ENCODE assay signal across 24 cellular contexts in genomic region chr18:6146309-6146661, GRCh38.
A peak's percentile ranks its signal among the peaks of the same experiment; 100 is the strongest.
DNase-seq lines count a peak whose midpoint lies in the region; ATAC-seq and TF ChIP-seq lines count a peak whose summit lies in the region.
"Had no signal": no experiment of that assay in that cellular context is flagged by ENCODE, and none has a peak within 500 bp of the region (broad histone marks: within the 10 kb centered on the region; RNA-seq: fewer than 3 reads in every experiment).

No MANE protein-coding gene starts in this region.

- TF ChIP-seq RAD21 in IMR-90 (IDR thresholded peaks at IDR 0.05; ENCODE audit: low read length) = no peak

- no peak overlapping the region for H2AK5ac ChIP-seq in IMR-90 (ENCODE audit: low read depth, low read length)

- H3K56ac ChIP-seq in IMR-90 (ENCODE audit: extremely low read depth, insufficient read depth, low read length) = no peak overlapping the region

- POLR2A ChIA-PET in IMR-90 (lab: Charles Lee; ENCODE audit: unreplicated experiment) = no interaction called here

- H4K5ac ChIP-seq in IMR-90 (ENCODE audit: low read depth, low read length) = no peak overlapping the region

- H3K27me3 Mint-ChIP-seq in GM23338 (ENCODE audit: insufficient read depth, low read depth, poor library complexity) = no peaks in the 10 kb centered on the region
- H3K27me3 Mint-ChIP-seq: CD4-positive, alpha-beta T cell; CD8-positive, alpha-beta memory T cell had no signal

- no peaks in the 10 kb centered on the region for H3K79me1 ChIP-seq in IMR-90 (ENCODE audit: low read depth in 1 of 2, low read length in 2 of 2)

- 84% methylated on average over 6 of the region's 16 CpGs; no CpG with 5 or more reads in 1 of the 2 experiments for WGBS in IMR-90 (ENCODE audit: extremely low coverage in 2 of 2, insufficient read length in 1 of 2), 2 experiments
- WGBS in aorta, 2 donors = 71 to 81% methylated on average over 16 of the region's 16 CpGs
- 95% methylated on average over 16 of the region's 16 CpGs for WGBS in hepatocyte (ENCODE audit: low lambda C conversion rate, missing lambda C conversion rate)

- no peak for TF ChIP-seq POLR2A in IMR-90 (IDR thresholded peaks at IDR 0.05; ENCODE audit: low read depth, low read length)

- no peak overlapping the region for H3K27ac ChIP-seq in GM23338 (ENCODE audit: low read depth)
- no peak overlapping the region for H3K27ac ChIP-seq in IMR-90 (ENCODE audit: insufficient read depth, low read length)
- H3K27ac ChIP-seq in foreskin keratinocyte = no peak overlapping the region
- H3K27ac ChIP-seq in aorta (ENCODE audit: low read depth in 1 of 2, low read length in 2 of 2) = no peak overlapping the region
- no peak overlapping the region for H3K27ac ChIP-seq in hepatocyte
- H3K27ac ChIP-seq: A549; BLaER1 treated with 17β-estradiol and CSF1 and Interleukin-3, amounts not matched to agents 10 nM and 100 nM; GM23248 had no signal

- H3K4me2 ChIP-seq in GM23338 = 0 out of 2 replicates have a peak overlapping the region, but pooled peaks have one; percentile 30
- no peak overlapping the region for H3K4me2 ChIP-seq in IMR-90 (ENCODE audit: low read depth, low read length)
- H3K4me2 ChIP-seq in hepatocyte = no peak overlapping the region
- H3K4me2 ChIP-seq: A549; BLaER1 treated with 17β-estradiol and CSF1 and Interleukin-3, amounts not matched to agents 10 nM and 100 nM had no signal

- ATAC-seq in Right ventricle myocardium superior (ENCODE audit: poor library complexity) = peak; percentile 22
- no peak for ATAC-seq in left ventricle myocardium superior
- peak; percentile 79 for ATAC-seq in GM23338
- ATAC-seq in IMR-90 (ENCODE audit: low read depth) = no peak
- peak; percentile 24 for ATAC-seq in foreskin keratinocyte
- no peak for ATAC-seq in aorta (ENCODE audit: low FRiP score)
- no peak for ATAC-seq in HG03469 (IDR thresholded peaks at IDR 0.05; ENCODE audit: unreplicated experiment)
- ATAC-seq: A549, GM12878 had no signal

- peaks cover 7% of the 10 kb centered on the region; the same call in 2 of the 3 replicates for H3K4me1 Mint-ChIP-seq in GM23338
- H3K4me1 Mint-ChIP-seq: CD14-positive monocyte; CD8-positive, alpha-beta memory T cell had no signal

- H3K27me3 ChIP-seq in GM23338 (ENCODE audit: insufficient read depth) (no peaks in the 10 kb centered on the region), IMR-90 (ENCODE audit: control insufficient read depth, insufficient read depth, low read length) (no peaks in the 10 kb centered on the region), foreskin keratinocyte (no peaks in the 10 kb centered on the region), aorta (ENCODE audit: control insufficient read depth in 1 of 2, insufficient read depth in 2 of 2, low read length in 1 of 2) (no peaks in the 10 kb centered on the region), hepatocyte (no peaks in the 10 kb centered on the region)
- H3K27me3 ChIP-seq: BE2C; BLaER1 treated with 17β-estradiol and CSF1 and Interleukin-3, amounts not matched to agents 10 nM and 100 nM had no signal

- no peak overlapping the region for H2BK5ac ChIP-seq in IMR-90 (ENCODE audit: low read depth, low read length, poor library complexity, severe bottlenecking)

- H3K36me3 ChIP-seq in GM23338 (ENCODE audit: insufficient read depth) (no peaks in the 10 kb centered on the region), IMR-90 (ENCODE audit: control insufficient read depth, insufficient read depth, low read length) (no peaks in the 10 kb centered on the region), aorta (ENCODE audit: control insufficient read depth in 1 of 2, insufficient read depth in 2 of 2, low read length in 1 of 2) (no peaks in the 10 kb centered on the region), hepatocyte (replicated peaks; ENCODE audit: insufficient read depth, low read depth) (no peaks in the 10 kb centered on the region)
- H3K36me3 ChIP-seq: BE2C; BLaER1 treated with 17β-estradiol and CSF1 and Interleukin-3, amounts not matched to agents 10 nM and 100 nM had no signal

- H3K79me2 ChIP-seq in GM23338 (replicated peaks; ENCODE audit: insufficient read depth) (no peaks in the 10 kb centered on the region), hepatocyte (no peaks in the 10 kb centered on the region)

- no peak overlapping the region for H2BK20ac ChIP-seq in IMR-90 (ENCODE audit: low read depth, low read length)

- H2AFZ ChIP-seq in GM23338 = peak overlapping the region; percentile 78; the same call in 1 of the 2 replicates
- H2AFZ ChIP-seq in IMR-90 (replicated peaks; ENCODE audit: low read length, poor library complexity) = peak overlapping the region; percentile 14
- H2AFZ ChIP-seq in hepatocyte = no peak overlapping the region
- H2AFZ ChIP-seq: GM23248 had no signal

- H4K91ac ChIP-seq in IMR-90 (ENCODE audit: insufficient read depth, low read depth, low read length) = no peak overlapping the region

- no peaks in the 10 kb centered on the region for H3K9me3 ChIP-seq in IMR-90 (ENCODE audit: control insufficient read depth, insufficient read depth, low read length)
- no peaks in the 10 kb centered on the region for H3K9me3 ChIP-seq in aorta (ENCODE audit: control insufficient read depth, low read length)
- H3K9me3 ChIP-seq in hepatocyte (ENCODE audit: low read depth) = no peaks in the 10 kb centered on the region
- H3K9me3 ChIP-seq: A549, BE2C had no signal

- in situ Hi-C loops in IMR-90 (cut with MboI; ENCODE audit: low sequenced_read_pairs) = no loop called here

- dilution Hi-C loops in IMR-90 (cut with HindIII; ENCODE audit: low sequenced_read_pairs, unreplicated experiment) = no loop called here

- CTCF ChIA-PET in IMR-90 (lab: Yijun Ruan, JAX) = interaction anchor here (0.8 kb wide), 1 partner anchor 295 kb away, joined by 3 read pairs; no protein-coding TSS in a partner anchor

- H3K23ac ChIP-seq in IMR-90 (ENCODE audit: low read depth, low read length) = no peak overlapping the region

- H3K14ac ChIP-seq in IMR-90 (replicated peaks; ENCODE audit: low read depth, low read length) = no peak overlapping the region

- no peaks in the 10 kb centered on the region for H3F3A ChIP-seq in GM23338 (replicated peaks; ENCODE audit: low read depth)

- no peak overlapping the region for H3K9ac ChIP-seq in IMR-90 (ENCODE audit: low read depth, low read length)
- H3K9ac ChIP-seq: BLaER1 treated with 17β-estradiol and CSF1 and Interleukin-3, amounts not matched to agents 10 nM and 100 nM; GM23248 had no signal

- no peak overlapping the region for H2BK120ac ChIP-seq in IMR-90 (ENCODE audit: low read depth, low read length)

- no TSS peak for BruUV-seq in IMR-90 (replicated peaks; lab: Mats Ljungman, UMichigan)

- H3K4me3 ChIP-seq in GM23338 = no peak overlapping the region
- no peak overlapping the region for H3K4me3 ChIP-seq in IMR-90 (ENCODE audit: insufficient read depth, low read depth, low read length)
- H3K4me3 ChIP-seq in aorta (ENCODE audit: low read length in 2 of 2) = no peak overlapping the region
- no peak overlapping the region for H3K4me3 ChIP-seq in hepatocyte
- H3K4me3 ChIP-seq: A549; BLaER1 treated with 17β-estradiol and CSF1 and Interleukin-3, amounts not matched to agents 10 nM and 100 nM; GM12878; GM23248 had no signal

- H2BK15ac ChIP-seq in IMR-90 (ENCODE audit: low read depth, low read length) = no peak overlapping the region

- no peaks in the 10 kb centered on the region for H3K9me2 ChIP-seq in GM23338 (ENCODE audit: insufficient read depth)
- H3K9me2 ChIP-seq in hepatocyte (replicated peaks; ENCODE audit: insufficient read depth) = no peaks in the 10 kb centered on the region

- no peak overlapping the region for H2AK9ac ChIP-seq in IMR-90 (replicated peaks; ENCODE audit: low read depth, low read length, poor library complexity)

- no peaks in the 10 kb centered on the region for H3K9me1 ChIP-seq in IMR-90 (ENCODE audit: insufficient read depth, low read length)

- no peak overlapping the region for H3K27ac Mint-ChIP-seq in GM23338
- H3K27ac Mint-ChIP-seq: CD14-positive monocyte; CD4-positive, alpha-beta T cell; CD8-positive, alpha-beta memory T cell had no signal

- no peaks in the 10 kb centered on the region for H3K36me3 Mint-ChIP-seq in GM23338 (ENCODE audit: low read depth)
- H3K36me3 Mint-ChIP-seq: CD14-positive monocyte; CD8-positive, alpha-beta memory T cell had no signal

- no peaks in the 10 kb centered on the region for H4K20me1 ChIP-seq in GM23338 (replicated peaks; ENCODE audit: insufficient read depth)
- no peaks in the 10 kb centered on the region for H4K20me1 ChIP-seq in IMR-90 (ENCODE audit: insufficient read depth, low read length)
- no peaks in the 10 kb centered on the region for H4K20me1 ChIP-seq in hepatocyte (ENCODE audit: insufficient read depth, poor library complexity, severe bottlenecking)
- H4K20me1 ChIP-seq: BLaER1 treated with 17β-estradiol and CSF1 and Interleukin-3, amounts not matched to agents 10 nM and 100 nM had no signal

- H3K4ac ChIP-seq in IMR-90 (ENCODE audit: low read depth, low read length) = no peak overlapping the region

- H3K4me3 Mint-ChIP-seq in GM23338 = no peak overlapping the region
- H3K4me3 Mint-ChIP-seq: CD14-positive monocyte; CD4-positive, alpha-beta T cell had no signal

- no peak for TF ChIP-seq CTCF in GM23338 (conservative IDR thresholded peaks at IDR 0.05; ENCODE audit: low read depth in 2 of 2)
- TF ChIP-seq CTCF in IMR-90 (conservative IDR thresholded peaks at IDR 0.05; ENCODE audit: low read depth, low read length) = no peak
- TF ChIP-seq CTCF in foreskin keratinocyte (conservative IDR thresholded peaks at IDR 0.05) = no peak
- TF ChIP-seq CTCF in hepatocyte (IDR thresholded peaks at IDR 0.05; ENCODE audit: poor library complexity) = no peak

- H3K9me3 Mint-ChIP-seq in GM23338 = no peaks in the 10 kb centered on the region
- H3K9me3 Mint-ChIP-seq: CD4-positive, alpha-beta T cell had no signal

- no peak overlapping the region for H3K18ac ChIP-seq in IMR-90 (ENCODE audit: low read depth, low read length)

- DNase-seq in Right ventricle myocardium superior (no peak), left ventricle myocardium superior (no peak), GM23338 (ENCODE audit: low spot score) (peak; percentile 15), IMR-90 (no peak), foreskin keratinocyte (no peak), aorta (no peak), hepatocyte (ENCODE audit: low spot score) (no peak)
- DNase-seq: 8988T; ACHN; AML-193; BE2C; CD4-positive, alpha-beta T cell; CD8-positive, alpha-beta memory T cell; DMS 273 treated with DMSO at 0.1 percent for 48 hours; DMS79; EL; GDM1; GM23248; HCEC 1CT had no signal

- no peaks in the 10 kb centered on the region for H3K4me1 ChIP-seq in GM23338 (ENCODE audit: insufficient read depth)
- peaks cover 2% of the 10 kb centered on the region; the same call in 1 of the 2 replicates for H3K4me1 ChIP-seq in IMR-90 (ENCODE audit: control insufficient read depth, insufficient read depth, low read length)
- no peaks in the 10 kb centered on the region for H3K4me1 ChIP-seq in foreskin keratinocyte
- H3K4me1 ChIP-seq in aorta (ENCODE audit: control insufficient read depth in 1 of 2, insufficient read depth in 2 of 2, low read length in 2 of 2) = no peaks in the 10 kb centered on the region
- H3K4me1 ChIP-seq in hepatocyte (ENCODE audit: insufficient read depth) = no peaks in the 10 kb centered on the region
- H3K4me1 ChIP-seq: A549; BE2C; BLaER1 treated with 17β-estradiol and CSF1 and Interleukin-3, amounts not matched to agents 10 nM and 100 nM had no signal

- H4K8ac ChIP-seq in IMR-90 (ENCODE audit: low read depth in 2 of 2, low read length in 2 of 2) = no peak overlapping the region

- intact Hi-C loops in Right ventricle myocardium superior (cut with DNase I) = no loop called here
- intact Hi-C loops in left ventricle myocardium superior (cut with micrococcal nuclease) = no loop called here
- intact Hi-C loops in IMR-90 (cut with micrococcal nuclease) = no loop called here
- intact Hi-C loops in aorta (cut with DNase I) = no loop called here

Comparison
In these comparisons a context has a peak if more than half of its experiments do, and no peak if none do; other contexts are left out.
1. ATAC-seq: peak in Right ventricle myocardium superior (single experiment), GM23338 (single experiment) and foreskin keratinocyte (single experiment); none in left ventricle myocardium superior (single experiment), IMR-90 (single experiment), aorta (single experiment) and HG03469 (single experiment).